ENCODE assay signal across 2 cellular contexts in the genomic region with DNA sequence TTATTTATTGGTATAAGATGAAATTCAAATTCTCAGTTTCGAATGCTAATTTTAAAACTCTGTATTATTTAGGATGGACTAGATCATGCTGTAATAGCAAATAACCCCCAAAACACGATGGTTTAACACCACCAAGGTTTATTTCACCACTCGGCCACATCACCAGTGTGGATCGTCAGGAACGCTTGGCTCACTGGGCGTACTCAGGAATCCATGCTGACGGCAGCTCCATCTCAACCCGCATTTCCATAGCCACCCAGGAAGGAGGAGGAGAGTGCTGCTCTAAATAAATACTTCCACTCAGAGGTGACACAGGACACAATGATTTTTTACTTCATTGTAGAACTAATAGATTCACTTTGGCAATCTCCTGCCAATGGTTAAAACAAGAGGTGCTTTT.
TF ChIP-seq lines count a peak whose summit lies in the region.

No MANE protein-coding gene starts in this region.

TF ChIP-seq in SK-N-SH, 30 proteins besides CTCF, POLR2A, EP300 and RAD21 (continued from another document):
- TF ChIP-seq, protein P1, sequence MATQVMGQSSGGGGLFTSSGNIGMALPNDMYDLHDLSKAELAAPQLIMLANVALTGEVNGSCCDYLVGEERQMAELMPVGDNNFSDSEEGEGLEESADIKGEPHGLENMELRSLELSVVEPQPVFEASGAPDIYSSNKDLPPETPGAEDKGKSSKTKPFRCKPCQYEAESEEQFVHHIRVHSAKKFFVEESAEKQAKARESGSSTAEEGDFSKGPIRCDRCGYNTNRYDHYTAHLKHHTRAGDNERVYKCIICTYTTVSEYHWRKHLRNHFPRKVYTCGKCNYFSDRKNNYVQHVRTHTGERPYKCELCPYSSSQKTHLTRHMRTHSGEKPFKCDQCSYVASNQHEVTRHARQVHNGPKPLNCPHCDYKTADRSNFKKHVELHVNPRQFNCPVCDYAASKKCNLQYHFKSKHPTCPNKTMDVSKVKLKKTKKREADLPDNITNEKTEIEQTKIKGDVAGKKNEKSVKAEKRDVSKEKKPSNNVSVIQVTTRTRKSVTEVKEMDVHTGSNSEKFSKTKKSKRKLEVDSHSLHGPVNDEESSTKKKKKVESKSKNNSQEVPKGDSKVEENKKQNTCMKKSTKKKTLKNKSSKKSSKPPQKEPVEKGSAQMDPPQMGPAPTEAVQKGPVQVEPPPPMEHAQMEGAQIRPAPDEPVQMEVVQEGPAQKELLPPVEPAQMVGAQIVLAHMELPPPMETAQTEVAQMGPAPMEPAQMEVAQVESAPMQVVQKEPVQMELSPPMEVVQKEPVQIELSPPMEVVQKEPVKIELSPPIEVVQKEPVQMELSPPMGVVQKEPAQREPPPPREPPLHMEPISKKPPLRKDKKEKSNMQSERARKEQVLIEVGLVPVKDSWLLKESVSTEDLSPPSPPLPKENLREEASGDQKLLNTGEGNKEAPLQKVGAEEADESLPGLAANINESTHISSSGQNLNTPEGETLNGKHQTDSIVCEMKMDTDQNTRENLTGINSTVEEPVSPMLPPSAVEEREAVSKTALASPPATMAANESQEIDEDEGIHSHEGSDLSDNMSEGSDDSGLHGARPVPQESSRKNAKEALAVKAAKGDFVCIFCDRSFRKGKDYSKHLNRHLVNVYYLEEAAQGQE (IDR thresholded peaks at IDR 0.05; ENCODE audit: low read depth, low read length), result no peak
- no peak for TF ChIP-seq GATA2 (CRISPR knock-in tag; IDR thresholded peaks at IDR 0.05)
- TF ChIP-seq TAF1 (IDR thresholded peaks at IDR 0.05; ENCODE audit: borderline replicate concordance, low read depth, low read length), result no peak
- TF ChIP-seq YY1 (IDR thresholded peaks at IDR 0.05; ENCODE audit: low read depth), result no peak
- TF ChIP-seq NFIC (IDR thresholded peaks at IDR 0.05; ENCODE audit: borderline replicate concordance), result no peak
- TF ChIP-seq, protein P2, sequence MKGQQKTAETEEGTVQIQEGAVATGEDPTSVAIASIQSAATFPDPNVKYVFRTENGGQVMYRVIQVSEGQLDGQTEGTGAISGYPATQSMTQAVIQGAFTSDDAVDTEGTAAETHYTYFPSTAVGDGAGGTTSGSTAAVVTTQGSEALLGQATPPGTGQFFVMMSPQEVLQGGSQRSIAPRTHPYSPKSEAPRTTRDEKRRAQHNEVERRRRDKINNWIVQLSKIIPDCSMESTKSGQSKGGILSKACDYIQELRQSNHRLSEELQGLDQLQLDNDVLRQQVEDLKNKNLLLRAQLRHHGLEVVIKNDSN (IDR thresholded peaks at IDR 0.05; ENCODE audit: borderline replicate concordance, low read depth), result no peak
- TF ChIP-seq, protein P3, sequence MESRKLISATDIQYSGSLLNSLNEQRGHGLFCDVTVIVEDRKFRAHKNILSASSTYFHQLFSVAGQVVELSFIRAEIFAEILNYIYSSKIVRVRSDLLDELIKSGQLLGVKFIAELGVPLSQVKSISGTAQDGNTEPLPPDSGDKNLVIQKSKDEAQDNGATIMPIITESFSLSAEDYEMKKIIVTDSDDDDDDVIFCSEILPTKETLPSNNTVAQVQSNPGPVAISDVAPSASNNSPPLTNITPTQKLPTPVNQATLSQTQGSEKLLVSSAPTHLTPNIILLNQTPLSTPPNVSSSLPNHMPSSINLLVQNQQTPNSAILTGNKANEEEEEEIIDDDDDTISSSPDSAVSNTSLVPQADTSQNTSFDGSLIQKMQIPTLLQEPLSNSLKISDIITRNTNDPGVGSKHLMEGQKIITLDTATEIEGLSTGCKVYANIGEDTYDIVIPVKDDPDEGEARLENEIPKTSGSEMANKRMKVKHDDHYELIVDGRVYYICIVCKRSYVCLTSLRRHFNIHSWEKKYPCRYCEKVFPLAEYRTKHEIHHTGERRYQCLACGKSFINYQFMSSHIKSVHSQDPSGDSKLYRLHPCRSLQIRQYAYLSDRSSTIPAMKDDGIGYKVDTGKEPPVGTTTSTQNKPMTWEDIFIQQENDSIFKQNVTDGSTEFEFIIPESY (IDR thresholded peaks at IDR 0.05; ENCODE audit: borderline replicate concordance, low read depth), result no peak
- TF ChIP-seq SIN3A (IDR thresholded peaks at IDR 0.05; ENCODE audit: borderline replicate concordance, low read depth, low read length), result no peak
- no peak for TF ChIP-seq CHD2 (IDR thresholded peaks at IDR 0.05; ENCODE audit: low read length, partially characterized antibody)
- TF ChIP-seq RCOR1 (IDR thresholded peaks at IDR 0.05; ENCODE audit: low read length), result no peak
- TF ChIP-seq ELF1 (IDR thresholded peaks at IDR 0.05), result no peak

TF ChIP-seq in SK-N-SH treated with all-trans-retinoic acid at 6 μM for 48 hours, 23 proteins besides CTCF, POLR2A, EP300 and RAD21 (continued from another document):
- TF ChIP-seq PPARA (CRISPR knock-in tag; IDR thresholded peaks at IDR 0.05; ENCODE audit: borderline replicate concordance) (no peak), OSR1 (CRISPR knock-in tag; IDR thresholded peaks at IDR 0.05) (no peak)
